2 cellular contexts compared by ENCODE assay signal in genomic region chr19:49541914-49542313, GRCh38.
TF ChIP-seq lines count a peak whose summit lies in the region.

No MANE protein-coding gene starts in this region.

TF ChIP-seq in HEK293, 187 proteins besides CTCF, POLR2A, EP300 and RAD21:
- TF ChIP-seq, protein P1, sequence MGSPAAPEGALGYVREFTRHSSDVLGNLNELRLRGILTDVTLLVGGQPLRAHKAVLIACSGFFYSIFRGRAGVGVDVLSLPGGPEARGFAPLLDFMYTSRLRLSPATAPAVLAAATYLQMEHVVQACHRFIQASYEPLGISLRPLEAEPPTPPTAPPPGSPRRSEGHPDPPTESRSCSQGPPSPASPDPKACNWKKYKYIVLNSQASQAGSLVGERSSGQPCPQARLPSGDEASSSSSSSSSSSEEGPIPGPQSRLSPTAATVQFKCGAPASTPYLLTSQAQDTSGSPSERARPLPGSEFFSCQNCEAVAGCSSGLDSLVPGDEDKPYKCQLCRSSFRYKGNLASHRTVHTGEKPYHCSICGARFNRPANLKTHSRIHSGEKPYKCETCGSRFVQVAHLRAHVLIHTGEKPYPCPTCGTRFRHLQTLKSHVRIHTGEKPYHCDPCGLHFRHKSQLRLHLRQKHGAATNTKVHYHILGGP (tag by site-specific recombination; IDR thresholded peaks at IDR 0.05), result no peak
- TF ChIP-seq ZNF837 (tag by site-specific recombination; IDR thresholded peaks at IDR 0.05), result no peak
- no peak for TF ChIP-seq SETDB1 (IDR thresholded peaks at IDR 0.05; ENCODE audit: insufficient read length, low read length)
- no peak for TF ChIP-seq SP2 (tag by site-specific recombination; IDR thresholded peaks at IDR 0.05)
- TF ChIP-seq ZNF157 (tag by site-specific recombination; IDR thresholded peaks at IDR 0.05), result no peak
- TF ChIP-seq ZNF121 (tag by site-specific recombination; IDR thresholded peaks at IDR 0.05), result peak; percentile 85
- no peak for TF ChIP-seq ZNF416 (tag by site-specific recombination; IDR thresholded peaks at IDR 0.05)

TF ChIP-seq in K562, 482 proteins besides CTCF, POLR2A, EP300 and RAD21:
- TF ChIP-seq HMG20A (CRISPR knock-in tag; conservative IDR thresholded peaks at IDR 0.05) (no peak), ZNF121 (CRISPR knock-in tag; conservative IDR thresholded peaks at IDR 0.05) (peak; percentile 85)
TF ChIP-seq in K562: peak in this region for 1.
